In the genomic region with DNA sequence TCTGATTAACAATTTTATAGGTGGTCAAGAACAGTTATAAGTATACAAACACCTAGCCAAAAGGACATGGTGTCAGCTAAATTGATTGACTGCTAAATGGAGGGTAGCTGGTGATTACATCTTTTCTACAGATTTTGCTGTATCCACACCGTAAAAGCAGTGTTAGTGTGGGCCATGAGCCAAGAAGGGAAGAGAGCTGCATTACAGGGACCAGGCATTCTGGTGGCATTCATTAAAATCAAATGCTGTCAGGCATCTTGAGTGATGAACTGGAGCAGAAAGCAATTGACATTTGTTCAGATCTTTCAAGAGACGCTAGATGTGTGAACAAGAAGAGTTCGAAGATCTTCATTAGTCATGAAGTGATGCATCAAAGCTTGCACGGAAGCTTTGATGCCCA, we compare ENCODE assay signal across 17 cellular contexts.
"Had no signal": no experiment of that assay in that cellular context is flagged by ENCODE, and none has a peak within 500 bp of the region (broad histone marks: within the 10 kb centered on the region; RNA-seq: fewer than 3 reads in every experiment).

No MANE protein-coding gene starts in this region.

- DNase-seq: MG63; NCI-H1092 treated with DMSO at 0.1 percent for 48 hours; NCI-H1436 treated with DMSO at 0.1 percent for 48 hours; NCI-H1694; NCI-H187 treated with DMSO at 0.1 percent for 48 hours; NCI-H2029 treated with DMSO at 0.1 percent for 48 hours; NCI-H2227 treated with DMSO at 0.1 percent for 48 hours; NCI-H524; NCI-H526 treated with DMSO at 0.1 percent for 48 hours; NCI-H748 treated with DMSO at 0.1 percent for 48 hours; NK-92 treated with Interleukin-12 subunit alpha and Interleukin-12 subunit beta, amount 100 ng/mL, for 24 hours; PC-3 had no signal

- H3K36me3 ChIP-seq: MG63 had no signal

- H3K4me1 Mint-ChIP-seq: IgD-negative memory B cell had no signal

- H3K27ac Mint-ChIP-seq: IgD-negative memory B cell had no signal

- H3K27me3 Mint-ChIP-seq: IgD-negative memory B cell had no signal

- H3K27me3 ChIP-seq: MG63 had no signal

- H3K4me2 ChIP-seq: KMS-11 had no signal

- H3K4me3 Mint-ChIP-seq: IgD-negative memory B cell had no signal

- H3K36me3 Mint-ChIP-seq: IgD-negative memory B cell had no signal

- H3K27ac ChIP-seq: HL-60, KMS-11, RWPE1 had no signal

- H3K9me3 ChIP-seq: MG63 had no signal

- H3K4me3 ChIP-seq: K562, MG63 had no signal

- H3K9ac ChIP-seq: KMS-11 had no signal
